In the genomic region with DNA sequence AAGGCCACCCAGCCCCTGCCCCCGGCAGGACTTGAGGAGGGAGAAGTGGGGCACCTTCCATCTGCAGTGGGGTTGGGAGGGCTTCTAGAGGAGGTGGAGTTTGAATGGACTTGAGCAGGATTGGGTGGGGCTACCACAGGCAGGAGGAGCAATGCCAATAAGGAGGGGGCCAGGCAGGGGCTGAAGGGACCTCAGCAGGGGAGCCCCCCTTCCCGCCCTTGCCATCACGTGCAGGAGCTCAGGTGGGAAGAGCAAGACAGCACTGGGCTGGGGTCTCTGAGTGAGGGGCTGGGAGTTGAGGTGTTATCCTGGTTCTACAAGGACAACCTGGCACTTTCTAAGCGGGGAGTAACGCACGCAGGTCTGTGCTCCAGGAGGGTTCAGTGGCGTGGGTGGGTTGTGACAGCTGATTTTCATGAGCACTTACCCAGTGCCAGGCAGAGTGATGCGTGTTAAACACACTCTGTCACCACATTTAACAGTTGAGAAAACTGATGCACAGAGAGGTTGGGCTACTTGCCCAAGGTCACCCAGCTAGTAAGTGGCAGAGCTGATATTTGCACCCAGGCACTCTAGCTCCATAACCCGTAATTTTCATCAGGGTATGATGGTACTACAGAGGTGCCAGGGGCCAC, we compare ENCODE assay signal across 2 cellular contexts.
TF ChIP-seq lines count a peak whose summit lies in the region.

No MANE protein-coding gene starts in this region.

TF ChIP-seq in SK-N-SH, 30 proteins besides CTCF, POLR2A, EP300 and RAD21 (continued from another document):
- TF ChIP-seq FOXJ3 (CRISPR knock-in tag; IDR thresholded peaks at IDR 0.05) (no peak), TCF12 (IDR thresholded peaks at IDR 0.05) (no peak), MXI1 (IDR thresholded peaks at IDR 0.05; ENCODE audit: low read depth, low read length) (no peak), EZH2phosphoT487 (IDR thresholded peaks at IDR 0.05; ENCODE audit: borderline replicate concordance, low read depth) (no peak), RFX5 (IDR thresholded peaks at IDR 0.05; ENCODE audit: low read length) (no peak), JUND (IDR thresholded peaks at IDR 0.05) (no peak), FOXM1 (IDR thresholded peaks at IDR 0.05; ENCODE audit: low read depth) (no peak)
- TF ChIP-seq, protein P1, sequence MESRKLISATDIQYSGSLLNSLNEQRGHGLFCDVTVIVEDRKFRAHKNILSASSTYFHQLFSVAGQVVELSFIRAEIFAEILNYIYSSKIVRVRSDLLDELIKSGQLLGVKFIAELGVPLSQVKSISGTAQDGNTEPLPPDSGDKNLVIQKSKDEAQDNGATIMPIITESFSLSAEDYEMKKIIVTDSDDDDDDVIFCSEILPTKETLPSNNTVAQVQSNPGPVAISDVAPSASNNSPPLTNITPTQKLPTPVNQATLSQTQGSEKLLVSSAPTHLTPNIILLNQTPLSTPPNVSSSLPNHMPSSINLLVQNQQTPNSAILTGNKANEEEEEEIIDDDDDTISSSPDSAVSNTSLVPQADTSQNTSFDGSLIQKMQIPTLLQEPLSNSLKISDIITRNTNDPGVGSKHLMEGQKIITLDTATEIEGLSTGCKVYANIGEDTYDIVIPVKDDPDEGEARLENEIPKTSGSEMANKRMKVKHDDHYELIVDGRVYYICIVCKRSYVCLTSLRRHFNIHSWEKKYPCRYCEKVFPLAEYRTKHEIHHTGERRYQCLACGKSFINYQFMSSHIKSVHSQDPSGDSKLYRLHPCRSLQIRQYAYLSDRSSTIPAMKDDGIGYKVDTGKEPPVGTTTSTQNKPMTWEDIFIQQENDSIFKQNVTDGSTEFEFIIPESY (IDR thresholded peaks at IDR 0.05; ENCODE audit: borderline replicate concordance, low read depth), result no peak
- TF ChIP-seq, protein P2, sequence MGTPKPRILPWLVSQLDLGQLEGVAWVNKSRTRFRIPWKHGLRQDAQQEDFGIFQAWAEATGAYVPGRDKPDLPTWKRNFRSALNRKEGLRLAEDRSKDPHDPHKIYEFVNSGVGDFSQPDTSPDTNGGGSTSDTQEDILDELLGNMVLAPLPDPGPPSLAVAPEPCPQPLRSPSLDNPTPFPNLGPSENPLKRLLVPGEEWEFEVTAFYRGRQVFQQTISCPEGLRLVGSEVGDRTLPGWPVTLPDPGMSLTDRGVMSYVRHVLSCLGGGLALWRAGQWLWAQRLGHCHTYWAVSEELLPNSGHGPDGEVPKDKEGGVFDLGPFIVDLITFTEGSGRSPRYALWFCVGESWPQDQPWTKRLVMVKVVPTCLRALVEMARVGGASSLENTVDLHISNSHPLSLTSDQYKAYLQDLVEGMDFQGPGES (IDR thresholded peaks at IDR 0.05; ENCODE audit: low read depth, low read length), result no peak
- TF ChIP-seq, protein P3, sequence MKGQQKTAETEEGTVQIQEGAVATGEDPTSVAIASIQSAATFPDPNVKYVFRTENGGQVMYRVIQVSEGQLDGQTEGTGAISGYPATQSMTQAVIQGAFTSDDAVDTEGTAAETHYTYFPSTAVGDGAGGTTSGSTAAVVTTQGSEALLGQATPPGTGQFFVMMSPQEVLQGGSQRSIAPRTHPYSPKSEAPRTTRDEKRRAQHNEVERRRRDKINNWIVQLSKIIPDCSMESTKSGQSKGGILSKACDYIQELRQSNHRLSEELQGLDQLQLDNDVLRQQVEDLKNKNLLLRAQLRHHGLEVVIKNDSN (IDR thresholded peaks at IDR 0.05; ENCODE audit: borderline replicate concordance, low read depth), result no peak
- TF ChIP-seq, protein P4, sequence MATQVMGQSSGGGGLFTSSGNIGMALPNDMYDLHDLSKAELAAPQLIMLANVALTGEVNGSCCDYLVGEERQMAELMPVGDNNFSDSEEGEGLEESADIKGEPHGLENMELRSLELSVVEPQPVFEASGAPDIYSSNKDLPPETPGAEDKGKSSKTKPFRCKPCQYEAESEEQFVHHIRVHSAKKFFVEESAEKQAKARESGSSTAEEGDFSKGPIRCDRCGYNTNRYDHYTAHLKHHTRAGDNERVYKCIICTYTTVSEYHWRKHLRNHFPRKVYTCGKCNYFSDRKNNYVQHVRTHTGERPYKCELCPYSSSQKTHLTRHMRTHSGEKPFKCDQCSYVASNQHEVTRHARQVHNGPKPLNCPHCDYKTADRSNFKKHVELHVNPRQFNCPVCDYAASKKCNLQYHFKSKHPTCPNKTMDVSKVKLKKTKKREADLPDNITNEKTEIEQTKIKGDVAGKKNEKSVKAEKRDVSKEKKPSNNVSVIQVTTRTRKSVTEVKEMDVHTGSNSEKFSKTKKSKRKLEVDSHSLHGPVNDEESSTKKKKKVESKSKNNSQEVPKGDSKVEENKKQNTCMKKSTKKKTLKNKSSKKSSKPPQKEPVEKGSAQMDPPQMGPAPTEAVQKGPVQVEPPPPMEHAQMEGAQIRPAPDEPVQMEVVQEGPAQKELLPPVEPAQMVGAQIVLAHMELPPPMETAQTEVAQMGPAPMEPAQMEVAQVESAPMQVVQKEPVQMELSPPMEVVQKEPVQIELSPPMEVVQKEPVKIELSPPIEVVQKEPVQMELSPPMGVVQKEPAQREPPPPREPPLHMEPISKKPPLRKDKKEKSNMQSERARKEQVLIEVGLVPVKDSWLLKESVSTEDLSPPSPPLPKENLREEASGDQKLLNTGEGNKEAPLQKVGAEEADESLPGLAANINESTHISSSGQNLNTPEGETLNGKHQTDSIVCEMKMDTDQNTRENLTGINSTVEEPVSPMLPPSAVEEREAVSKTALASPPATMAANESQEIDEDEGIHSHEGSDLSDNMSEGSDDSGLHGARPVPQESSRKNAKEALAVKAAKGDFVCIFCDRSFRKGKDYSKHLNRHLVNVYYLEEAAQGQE (IDR thresholded peaks at IDR 0.05; ENCODE audit: low read depth, low read length), result no peak

TF ChIP-seq in SK-N-SH treated with all-trans-retinoic acid at 6 μM for 48 hours, 23 proteins besides CTCF, POLR2A, EP300 and RAD21:
- TF ChIP-seq, protein P5, sequence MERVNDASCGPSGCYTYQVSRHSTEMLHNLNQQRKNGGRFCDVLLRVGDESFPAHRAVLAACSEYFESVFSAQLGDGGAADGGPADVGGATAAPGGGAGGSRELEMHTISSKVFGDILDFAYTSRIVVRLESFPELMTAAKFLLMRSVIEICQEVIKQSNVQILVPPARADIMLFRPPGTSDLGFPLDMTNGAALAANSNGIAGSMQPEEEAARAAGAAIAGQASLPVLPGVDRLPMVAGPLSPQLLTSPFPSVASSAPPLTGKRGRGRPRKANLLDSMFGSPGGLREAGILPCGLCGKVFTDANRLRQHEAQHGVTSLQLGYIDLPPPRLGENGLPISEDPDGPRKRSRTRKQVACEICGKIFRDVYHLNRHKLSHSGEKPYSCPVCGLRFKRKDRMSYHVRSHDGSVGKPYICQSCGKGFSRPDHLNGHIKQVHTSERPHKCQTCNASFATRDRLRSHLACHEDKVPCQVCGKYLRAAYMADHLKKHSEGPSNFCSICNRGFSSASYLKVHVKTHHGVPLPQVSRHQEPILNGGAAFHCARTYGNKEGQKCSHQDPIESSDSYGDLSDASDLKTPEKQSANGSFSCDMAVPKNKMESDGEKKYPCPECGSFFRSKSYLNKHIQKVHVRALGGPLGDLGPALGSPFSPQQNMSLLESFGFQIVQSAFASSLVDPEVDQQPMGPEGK (CRISPR knock-in tag; IDR thresholded peaks at IDR 0.05; ENCODE audit: borderline replicate concordance), result no peak
- TF ChIP-seq ZNF70 (CRISPR knock-in tag; IDR thresholded peaks at IDR 0.05) (no peak), ISL1 (CRISPR knock-in tag; IDR thresholded peaks at IDR 0.05) (no peak), BACH2 (CRISPR knock-in tag; IDR thresholded peaks at IDR 0.05; ENCODE audit: borderline replicate concordance) (no peak), TCF4 (CRISPR knock-in tag; IDR thresholded peaks at IDR 0.05; ENCODE audit: borderline replicate concordance) (no peak), ARNTL (CRISPR knock-in tag; IDR thresholded peaks at IDR 0.05; ENCODE audit: borderline replicate concordance, low read depth) (no peak), CSDC2 (CRISPR knock-in tag; IDR thresholded peaks at IDR 0.05) (no peak), OSR1 (CRISPR knock-in tag; IDR thresholded peaks at IDR 0.05) (no peak), ZC3H10 (CRISPR knock-in tag; IDR thresholded peaks at IDR 0.05) (no peak)
